In the genomic region with DNA sequence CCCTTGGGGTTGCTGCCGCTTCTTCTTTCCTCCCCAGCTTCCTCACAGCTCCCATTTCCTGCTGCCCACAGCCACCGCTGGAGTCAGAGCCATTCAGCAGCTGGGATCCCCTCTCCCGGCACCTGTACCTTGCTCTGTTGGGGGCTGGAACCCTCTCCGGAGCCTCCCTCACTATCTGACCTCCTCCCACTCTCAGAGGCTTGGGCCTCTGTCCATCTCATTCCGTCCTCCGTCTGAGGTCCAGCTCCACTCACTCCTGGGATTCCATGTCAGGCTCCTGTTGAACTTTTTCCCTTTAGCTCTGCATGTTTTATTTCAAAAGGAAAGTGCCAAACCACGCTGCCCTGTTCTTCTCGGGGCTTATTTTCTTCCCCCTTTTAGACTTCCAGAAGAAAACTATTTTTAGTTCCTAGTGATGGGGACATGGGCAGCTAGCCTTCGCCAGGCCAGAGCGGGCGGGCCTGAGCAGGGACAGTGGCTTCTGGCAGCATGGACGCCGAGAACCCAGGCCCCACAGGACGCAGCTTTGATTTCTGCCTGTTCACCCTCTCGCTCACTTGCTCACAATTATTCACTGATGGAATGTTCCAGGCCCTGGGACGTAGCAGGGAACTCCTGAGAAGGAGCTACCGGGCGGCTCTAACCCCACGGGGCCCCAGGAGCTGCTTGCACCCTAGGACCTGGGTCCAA, we compare ENCODE assay signal across 13 cellular contexts.
DNase-seq lines count a peak whose midpoint lies in the region; TF ChIP-seq lines count a peak whose summit lies in the region.
"Had no signal": no experiment of that assay in that cellular context is flagged by ENCODE, and none has a peak within 500 bp of the region (broad histone marks: within the 10 kb centered on the region; RNA-seq: fewer than 3 reads in every experiment).

No MANE protein-coding gene starts in this region.

- intact Hi-C loops in ascending aorta (cut with DNase I) = loop anchor here (2.0 kb wide), 2 partner anchors 14 to 30 kb away; no protein-coding TSS in a partner anchor

- H3K27me3 ChIP-seq in AG04450 (ENCODE audit: control insufficient read depth, insufficient read depth, low read length) (no peaks in the 10 kb centered on the region), ascending aorta (no peaks in the 10 kb centered on the region), right atrium auricular region (no peaks in the 10 kb centered on the region), rectal smooth muscle tissue (ENCODE audit: control insufficient read depth, insufficient read depth, low read length) (no peaks in the 10 kb centered on the region)
- H3K27me3 ChIP-seq: testis had no signal

- H3K27ac ChIP-seq in AG04450 (ENCODE audit: low read depth, low read length) (peak overlapping the region; percentile 52), ascending aorta (peak overlapping the region; percentile 91 to 97), right atrium auricular region (peak overlapping the region; percentile 93 to 96), rectal smooth muscle tissue (ENCODE audit: low read depth, low read length) (peak overlapping the region; percentile 77)
- H3K27ac ChIP-seq: A549 had no signal

- H3K9ac ChIP-seq in rectal smooth muscle tissue (ENCODE audit: low read length) = no peak overlapping the region

- CTCF ChIA-PET in AG04450 (lab: Charles Lee) = interaction anchor here (0.7 to 5.8 kb wide), 6 partner anchors 12 to 180 kb away, joined by 4 to 49 read pairs (median 5); no protein-coding TSS in a partner anchor

- peaks cover 42 to 68% of the 10 kb centered on the region in 2 donors for H3K4me1 ChIP-seq in ascending aorta
- peaks cover 0 to 41% of the 10 kb centered on the region in 2 donors for H3K4me1 ChIP-seq in right atrium auricular region
- peaks cover 14% of the 10 kb centered on the region for H3K4me1 ChIP-seq in rectal smooth muscle tissue (ENCODE audit: control insufficient read depth, insufficient read depth, low read length)
- H3K4me1 ChIP-seq: A549 had no signal

- TF ChIP-seq CTCF in AG04450 (IDR thresholded peaks at IDR 0.05; ENCODE audit: low read depth, low read length) (no peak), ascending aorta (IDR thresholded peaks at IDR 0.05) (no peak), right atrium auricular region (IDR thresholded peaks at IDR 0.05) (no peak)

- H3K4me3 ChIP-seq in AG04450 (ENCODE audit: low read depth, low read length) (peak overlapping the region; percentile 55), ascending aorta (peak overlapping the region; percentile 50 to 68), right atrium auricular region (peak overlapping the region; percentile 47 to 51), rectal smooth muscle tissue (ENCODE audit: low read length) (peak overlapping the region; percentile 43)
- H3K4me3 ChIP-seq: A549, GM12878, testis had no signal

- H3K36me3 ChIP-seq in ascending aorta (peaks cover 37 to 54% of the 10 kb centered on the region in 2 donors), right atrium auricular region (peaks cover 26% of the 10 kb centered on the region), rectal smooth muscle tissue (ENCODE audit: control insufficient read depth, insufficient read depth, low read length) (peaks cover 7% of the 10 kb centered on the region)

- no peaks in the 10 kb centered on the region for H3K9me3 ChIP-seq in AG04450 (ENCODE audit: control insufficient read depth, insufficient read depth, low read length)
- no peaks in the 10 kb centered on the region for H3K9me3 ChIP-seq in ascending aorta
- H3K9me3 ChIP-seq in right atrium auricular region = no peaks in the 10 kb centered on the region
- H3K9me3 ChIP-seq: A549, testis had no signal

- POLR2A ChIA-PET in AG04450 (lab: Yijun Ruan, JAX) = interaction anchor here (0.6 kb wide), 2 partner anchors 60 to 170 kb away, joined by 3 read pairs; no protein-coding TSS in a partner anchor

- DNase-seq in AG04450 (ENCODE audit: low read depth, low spot score) (no peak), ascending aorta (ENCODE audit: low spot score in 2 of 2) (peak in 1 of 2 donors; percentile 82), right atrium auricular region (ENCODE audit: low spot score) (no peak), COLO668 (lab: John Stamatoyannopoulos, UW; ENCODE audit: unreplicated experiment) (no peak), HT-29 (ENCODE audit: low spot score) (no peak), NCI-H526 (lab: John Stamatoyannopoulos, UW) (no peak)
- DNase-seq in activated CD4-positive, alpha-beta T cell treated with anti-CD3 and anti-CD28 coated beads for 1 hour = no peak
- DNase-seq: NCI-H1436 treated with DMSO at 0.1 percent for 48 hours, NCI-H774 had no signal
